ENCODE assay signal across 1 cellular context in the genomic region with DNA sequence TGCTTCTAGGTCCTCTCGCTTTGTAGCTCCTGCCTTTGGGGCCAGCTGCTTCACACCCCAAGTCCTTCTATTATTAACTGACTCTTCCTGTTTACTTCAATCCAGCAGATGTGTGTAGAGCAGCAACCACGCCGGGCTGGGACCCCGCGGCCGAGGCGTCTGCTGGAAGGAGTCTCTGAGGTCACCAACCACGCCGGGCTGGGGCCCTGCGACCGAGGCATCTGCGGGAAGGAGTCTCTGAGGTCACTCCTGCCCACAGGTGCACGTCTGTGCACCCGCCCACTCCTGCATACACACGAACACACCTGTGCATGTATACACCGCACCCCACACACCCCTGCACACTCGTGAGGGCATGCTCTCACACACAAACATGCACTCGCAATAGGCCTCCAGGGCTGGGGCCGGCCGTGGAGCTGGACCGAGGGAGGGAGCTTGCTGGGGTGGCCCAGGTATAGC.
A peak's percentile ranks its signal among the peaks of the same experiment; 100 is the strongest.
TF ChIP-seq lines count a peak whose summit lies in the region.

No MANE protein-coding gene starts in this region.

TF ChIP-seq in HepG2, 621 proteins besides CTCF, POLR2A, EP300 and RAD21 (continued from another document and continues in another):
- TF ChIP-seq, protein P1, sequence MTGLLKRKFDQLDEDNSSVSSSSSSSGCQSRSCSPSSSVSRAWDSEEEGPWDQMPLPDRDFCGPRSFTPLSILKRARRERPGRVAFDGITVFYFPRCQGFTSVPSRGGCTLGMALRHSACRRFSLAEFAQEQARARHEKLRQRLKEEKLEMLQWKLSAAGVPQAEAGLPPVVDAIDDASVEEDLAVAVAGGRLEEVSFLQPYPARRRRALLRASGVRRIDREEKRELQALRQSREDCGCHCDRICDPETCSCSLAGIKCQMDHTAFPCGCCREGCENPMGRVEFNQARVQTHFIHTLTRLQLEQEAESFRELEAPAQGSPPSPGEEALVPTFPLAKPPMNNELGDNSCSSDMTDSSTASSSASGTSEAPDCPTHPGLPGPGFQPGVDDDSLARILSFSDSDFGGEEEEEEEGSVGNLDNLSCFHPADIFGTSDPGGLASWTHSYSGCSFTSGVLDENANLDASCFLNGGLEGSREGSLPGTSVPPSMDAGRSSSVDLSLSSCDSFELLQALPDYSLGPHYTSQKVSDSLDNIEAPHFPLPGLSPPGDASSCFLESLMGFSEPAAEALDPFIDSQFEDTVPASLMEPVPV (CRISPR knock-in tag; IDR thresholded peaks at IDR 0.05): no peak
- no peak for TF ChIP-seq DNMT3B (CRISPR knock-in tag; conservative IDR thresholded peaks at IDR 0.05)
- TF ChIP-seq, protein P2, sequence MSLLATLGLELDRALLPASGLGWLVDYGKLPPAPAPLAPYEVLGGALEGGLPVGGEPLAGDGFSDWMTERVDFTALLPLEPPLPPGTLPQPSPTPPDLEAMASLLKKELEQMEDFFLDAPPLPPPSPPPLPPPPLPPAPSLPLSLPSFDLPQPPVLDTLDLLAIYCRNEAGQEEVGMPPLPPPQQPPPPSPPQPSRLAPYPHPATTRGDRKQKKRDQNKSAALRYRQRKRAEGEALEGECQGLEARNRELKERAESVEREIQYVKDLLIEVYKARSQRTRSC (CRISPR knock-in tag; IDR thresholded peaks at IDR 0.05; ENCODE audit: low read depth): no peak
- no peak for TF ChIP-seq ATAD3A (CRISPR knock-in tag; IDR thresholded peaks at IDR 0.05)
- TF ChIP-seq, protein P3, sequence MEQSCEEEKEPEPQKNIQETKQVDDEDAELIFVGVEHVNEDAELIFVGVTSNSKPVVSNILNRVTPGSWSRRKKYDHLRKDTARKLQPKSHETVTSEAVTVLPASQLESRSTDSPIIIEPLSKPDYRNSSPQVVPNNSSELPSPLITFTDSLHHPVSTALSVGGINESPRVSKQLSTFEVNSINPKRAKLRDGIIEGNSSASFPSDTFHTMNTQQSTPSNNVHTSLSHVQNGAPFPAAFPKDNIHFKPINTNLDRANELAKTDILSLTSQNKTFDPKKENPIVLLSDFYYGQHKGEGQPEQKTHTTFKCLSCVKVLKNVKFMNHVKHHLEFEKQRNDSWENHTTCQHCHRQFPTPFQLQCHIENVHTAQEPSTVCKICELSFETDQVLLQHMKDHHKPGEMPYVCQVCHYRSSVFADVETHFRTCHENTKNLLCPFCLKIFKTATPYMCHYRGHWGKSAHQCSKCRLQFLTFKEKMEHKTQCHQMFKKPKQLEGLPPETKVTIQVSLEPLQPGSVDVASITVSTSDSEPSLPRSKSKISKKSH (CRISPR knock-in tag; IDR thresholded peaks at IDR 0.05; ENCODE audit: borderline replicate concordance): no peak; the same call in 1 of the 2 replicates
- no peak for TF ChIP-seq NBN (conservative IDR thresholded peaks at IDR 0.05)
- TF ChIP-seq, protein P4, sequence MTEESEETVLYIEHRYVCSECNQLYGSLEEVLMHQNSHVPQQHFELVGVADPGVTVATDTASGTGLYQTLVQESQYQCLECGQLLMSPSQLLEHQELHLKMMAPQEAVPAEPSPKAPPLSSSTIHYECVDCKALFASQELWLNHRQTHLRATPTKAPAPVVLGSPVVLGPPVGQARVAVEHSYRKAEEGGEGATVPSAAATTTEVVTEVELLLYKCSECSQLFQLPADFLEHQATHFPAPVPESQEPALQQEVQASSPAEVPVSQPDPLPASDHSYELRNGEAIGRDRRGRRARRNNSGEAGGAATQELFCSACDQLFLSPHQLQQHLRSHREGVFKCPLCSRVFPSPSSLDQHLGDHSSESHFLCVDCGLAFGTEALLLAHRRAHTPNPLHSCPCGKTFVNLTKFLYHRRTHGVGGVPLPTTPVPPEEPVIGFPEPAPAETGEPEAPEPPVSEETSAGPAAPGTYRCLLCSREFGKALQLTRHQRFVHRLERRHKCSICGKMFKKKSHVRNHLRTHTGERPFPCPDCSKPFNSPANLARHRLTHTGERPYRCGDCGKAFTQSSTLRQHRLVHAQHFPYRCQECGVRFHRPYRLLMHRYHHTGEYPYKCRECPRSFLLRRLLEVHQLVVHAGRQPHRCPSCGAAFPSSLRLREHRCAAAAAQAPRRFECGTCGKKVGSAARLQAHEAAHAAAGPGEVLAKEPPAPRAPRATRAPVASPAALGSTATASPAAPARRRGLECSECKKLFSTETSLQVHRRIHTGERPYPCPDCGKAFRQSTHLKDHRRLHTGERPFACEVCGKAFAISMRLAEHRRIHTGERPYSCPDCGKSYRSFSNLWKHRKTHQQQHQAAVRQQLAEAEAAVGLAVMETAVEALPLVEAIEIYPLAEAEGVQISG (CRISPR knock-in tag; IDR thresholded peaks at IDR 0.05): no peak
- TF ChIP-seq, protein P5, sequence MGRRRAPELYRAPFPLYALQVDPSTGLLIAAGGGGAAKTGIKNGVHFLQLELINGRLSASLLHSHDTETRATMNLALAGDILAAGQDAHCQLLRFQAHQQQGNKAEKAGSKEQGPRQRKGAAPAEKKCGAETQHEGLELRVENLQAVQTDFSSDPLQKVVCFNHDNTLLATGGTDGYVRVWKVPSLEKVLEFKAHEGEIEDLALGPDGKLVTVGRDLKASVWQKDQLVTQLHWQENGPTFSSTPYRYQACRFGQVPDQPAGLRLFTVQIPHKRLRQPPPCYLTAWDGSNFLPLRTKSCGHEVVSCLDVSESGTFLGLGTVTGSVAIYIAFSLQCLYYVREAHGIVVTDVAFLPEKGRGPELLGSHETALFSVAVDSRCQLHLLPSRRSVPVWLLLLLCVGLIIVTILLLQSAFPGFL (CRISPR knock-in tag; IDR thresholded peaks at IDR 0.05): no peak
- TF ChIP-seq, protein P6, sequence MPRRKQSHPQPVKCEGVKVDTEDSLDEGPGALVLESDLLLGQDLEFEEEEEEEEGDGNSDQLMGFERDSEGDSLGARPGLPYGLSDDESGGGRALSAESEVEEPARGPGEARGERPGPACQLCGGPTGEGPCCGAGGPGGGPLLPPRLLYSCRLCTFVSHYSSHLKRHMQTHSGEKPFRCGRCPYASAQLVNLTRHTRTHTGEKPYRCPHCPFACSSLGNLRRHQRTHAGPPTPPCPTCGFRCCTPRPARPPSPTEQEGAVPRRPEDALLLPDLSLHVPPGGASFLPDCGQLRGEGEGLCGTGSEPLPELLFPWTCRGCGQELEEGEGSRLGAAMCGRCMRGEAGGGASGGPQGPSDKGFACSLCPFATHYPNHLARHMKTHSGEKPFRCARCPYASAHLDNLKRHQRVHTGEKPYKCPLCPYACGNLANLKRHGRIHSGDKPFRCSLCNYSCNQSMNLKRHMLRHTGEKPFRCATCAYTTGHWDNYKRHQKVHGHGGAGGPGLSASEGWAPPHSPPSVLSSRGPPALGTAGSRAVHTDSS (CRISPR knock-in tag; conservative IDR thresholded peaks at IDR 0.05): no peak
- TF ChIP-seq, protein P7, sequence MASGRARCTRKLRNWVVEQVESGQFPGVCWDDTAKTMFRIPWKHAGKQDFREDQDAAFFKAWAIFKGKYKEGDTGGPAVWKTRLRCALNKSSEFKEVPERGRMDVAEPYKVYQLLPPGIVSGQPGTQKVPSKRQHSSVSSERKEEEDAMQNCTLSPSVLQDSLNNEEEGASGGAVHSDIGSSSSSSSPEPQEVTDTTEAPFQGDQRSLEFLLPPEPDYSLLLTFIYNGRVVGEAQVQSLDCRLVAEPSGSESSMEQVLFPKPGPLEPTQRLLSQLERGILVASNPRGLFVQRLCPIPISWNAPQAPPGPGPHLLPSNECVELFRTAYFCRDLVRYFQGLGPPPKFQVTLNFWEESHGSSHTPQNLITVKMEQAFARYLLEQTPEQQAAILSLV (CRISPR knock-in tag; IDR thresholded peaks at IDR 0.05; ENCODE audit: borderline replicate concordance): no peak
- TF ChIP-seq, protein P8, sequence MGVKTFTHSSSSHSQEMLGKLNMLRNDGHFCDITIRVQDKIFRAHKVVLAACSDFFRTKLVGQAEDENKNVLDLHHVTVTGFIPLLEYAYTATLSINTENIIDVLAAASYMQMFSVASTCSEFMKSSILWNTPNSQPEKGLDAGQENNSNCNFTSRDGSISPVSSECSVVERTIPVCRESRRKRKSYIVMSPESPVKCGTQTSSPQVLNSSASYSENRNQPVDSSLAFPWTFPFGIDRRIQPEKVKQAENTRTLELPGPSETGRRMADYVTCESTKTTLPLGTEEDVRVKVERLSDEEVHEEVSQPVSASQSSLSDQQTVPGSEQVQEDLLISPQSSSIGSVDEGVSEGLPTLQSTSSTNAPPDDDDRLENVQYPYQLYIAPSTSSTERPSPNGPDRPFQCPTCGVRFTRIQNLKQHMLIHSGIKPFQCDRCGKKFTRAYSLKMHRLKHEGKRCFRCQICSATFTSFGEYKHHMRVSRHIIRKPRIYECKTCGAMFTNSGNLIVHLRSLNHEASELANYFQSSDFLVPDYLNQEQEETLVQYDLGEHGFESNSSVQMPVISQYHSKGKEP (CRISPR knock-in tag; IDR thresholded peaks at IDR 0.05): no peak
- TF ChIP-seq FOXK2 (IDR thresholded peaks at IDR 0.05): no peak
- TF ChIP-seq KAT8 (CRISPR knock-in tag; IDR thresholded peaks at IDR 0.05): no peak
- 0 out of 2 replicates have a peak, but pooled peaks have one; percentile 13 for TF ChIP-seq NFKB2 (CRISPR knock-in tag; IDR thresholded peaks at IDR 0.05; ENCODE audit: borderline replicate concordance)
- TF ChIP-seq, protein P9, sequence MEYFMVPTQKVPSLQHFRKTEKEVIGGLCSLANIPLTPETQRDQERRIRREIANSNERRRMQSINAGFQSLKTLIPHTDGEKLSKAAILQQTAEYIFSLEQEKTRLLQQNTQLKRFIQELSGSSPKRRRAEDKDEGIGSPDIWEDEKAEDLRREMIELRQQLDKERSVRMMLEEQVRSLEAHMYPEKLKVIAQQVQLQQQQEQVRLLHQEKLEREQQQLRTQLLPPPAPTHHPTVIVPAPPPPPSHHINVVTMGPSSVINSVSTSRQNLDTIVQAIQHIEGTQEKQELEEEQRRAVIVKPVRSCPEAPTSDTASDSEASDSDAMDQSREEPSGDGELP (IDR thresholded peaks at IDR 0.05; ENCODE audit: borderline replicate concordance, low read depth): no peak
- no peak for TF ChIP-seq SYNCRIP (IDR thresholded peaks at IDR 0.05; ENCODE audit: insufficient read depth, low read depth, low read length)
- no peak for TF ChIP-seq ZNF225 (CRISPR knock-in tag; IDR thresholded peaks at IDR 0.05)
- no peak; the same call in 1 of the 2 replicates for TF ChIP-seq MEIS2 (CRISPR knock-in tag; IDR thresholded peaks at IDR 0.05)
- TF ChIP-seq ZNF850 (CRISPR knock-in tag; conservative IDR thresholded peaks at IDR 0.05): no peak
- TF ChIP-seq AHR (CRISPR knock-in tag; IDR thresholded peaks at IDR 0.05): no peak
- no peak for TF ChIP-seq ZNF383 (CRISPR knock-in tag; IDR thresholded peaks at IDR 0.05; ENCODE audit: borderline replicate concordance)
- TF ChIP-seq IRF2 (CRISPR knock-in tag; IDR thresholded peaks at IDR 0.05): peak; percentile 24; the same call in 1 of the 2 replicates
- no peak for TF ChIP-seq HNRNPK (IDR thresholded peaks at IDR 0.05; ENCODE audit: low read depth, low read length, poor library complexity, severe bottlenecking)
- TF ChIP-seq KDM6A (CRISPR knock-in tag; IDR thresholded peaks at IDR 0.05; ENCODE audit: low read depth): no peak
- TF ChIP-seq, protein P10, sequence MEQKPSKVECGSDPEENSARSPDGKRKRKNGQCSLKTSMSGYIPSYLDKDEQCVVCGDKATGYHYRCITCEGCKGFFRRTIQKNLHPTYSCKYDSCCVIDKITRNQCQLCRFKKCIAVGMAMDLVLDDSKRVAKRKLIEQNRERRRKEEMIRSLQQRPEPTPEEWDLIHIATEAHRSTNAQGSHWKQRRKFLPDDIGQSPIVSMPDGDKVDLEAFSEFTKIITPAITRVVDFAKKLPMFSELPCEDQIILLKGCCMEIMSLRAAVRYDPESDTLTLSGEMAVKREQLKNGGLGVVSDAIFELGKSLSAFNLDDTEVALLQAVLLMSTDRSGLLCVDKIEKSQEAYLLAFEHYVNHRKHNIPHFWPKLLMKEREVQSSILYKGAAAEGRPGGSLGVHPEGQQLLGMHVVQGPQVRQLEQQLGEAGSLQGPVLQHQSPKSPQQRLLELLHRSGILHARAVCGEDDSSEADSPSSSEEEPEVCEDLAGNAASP (CRISPR knock-in tag; IDR thresholded peaks at IDR 0.05; ENCODE audit: borderline replicate concordance): no peak
- 0 out of 2 replicates have a peak, but pooled peaks have one; percentile 9 for TF ChIP-seq NFKBIZ (CRISPR knock-in tag; IDR thresholded peaks at IDR 0.05)
- TF ChIP-seq ZMAT3 (CRISPR knock-in tag; conservative IDR thresholded peaks at IDR 0.05): 0 out of 2 replicates have a peak, but pooled peaks have one; percentile 16
- TF ChIP-seq ZMYM2 (CRISPR knock-in tag; IDR thresholded peaks at IDR 0.05): no peak
- TF ChIP-seq, protein P11, sequence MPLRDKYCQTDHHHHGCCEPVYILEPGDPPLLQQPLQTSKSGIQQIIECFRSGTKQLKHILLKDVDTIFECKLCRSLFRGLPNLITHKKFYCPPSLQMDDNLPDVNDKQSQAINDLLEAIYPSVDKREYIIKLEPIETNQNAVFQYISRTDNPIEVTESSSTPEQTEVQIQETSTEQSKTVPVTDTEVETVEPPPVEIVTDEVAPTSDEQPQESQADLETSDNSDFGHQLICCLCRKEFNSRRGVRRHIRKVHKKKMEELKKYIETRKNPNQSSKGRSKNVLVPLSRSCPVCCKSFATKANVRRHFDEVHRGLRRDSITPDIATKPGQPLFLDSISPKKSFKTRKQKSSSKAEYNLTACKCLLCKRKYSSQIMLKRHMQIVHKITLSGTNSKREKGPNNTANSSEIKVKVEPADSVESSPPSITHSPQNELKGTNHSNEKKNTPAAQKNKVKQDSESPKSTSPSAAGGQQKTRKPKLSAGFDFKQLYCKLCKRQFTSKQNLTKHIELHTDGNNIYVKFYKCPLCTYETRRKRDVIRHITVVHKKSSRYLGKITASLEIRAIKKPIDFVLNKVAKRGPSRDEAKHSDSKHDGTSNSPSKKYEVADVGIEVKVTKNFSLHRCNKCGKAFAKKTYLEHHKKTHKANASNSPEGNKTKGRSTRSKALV (CRISPR knock-in tag; IDR thresholded peaks at IDR 0.05): no peak
- no peak for TF ChIP-seq ZFP37 (CRISPR knock-in tag; IDR thresholded peaks at IDR 0.05; ENCODE audit: borderline replicate concordance)
- TF ChIP-seq RBM39 (IDR thresholded peaks at IDR 0.05; ENCODE audit: low read depth, low read length, poor library complexity, severe bottlenecking): peak; percentile 56
- no peak for TF ChIP-seq SIN3A (IDR thresholded peaks at IDR 0.05; ENCODE audit: borderline replicate concordance, low read depth, low read length)
- TF ChIP-seq NFYC (CRISPR knock-in tag; IDR thresholded peaks at IDR 0.05): 0 out of 2 replicates have a peak, but pooled peaks have one; percentile 6
- TF ChIP-seq FIP1L1 (IDR thresholded peaks at IDR 0.05; ENCODE audit: borderline replicate concordance, insufficient read depth, low read depth, low read length): no peak
- TF ChIP-seq ELF4 (CRISPR knock-in tag; IDR thresholded peaks at IDR 0.05; ENCODE audit: borderline replicate concordance): no peak
- TF ChIP-seq ZNF570 (CRISPR knock-in tag; IDR thresholded peaks at IDR 0.05; ENCODE audit: borderline replicate concordance): no peak
- TF ChIP-seq PHF8 (CRISPR knock-in tag; IDR thresholded peaks at IDR 0.05): 0 out of 2 replicates have a peak, but pooled peaks have one; percentile 2
- peak; percentile 9 for TF ChIP-seq XRCC5 (optimal IDR thresholded peaks at IDR 0.05; ENCODE audit: low read length)
- peak; percentile 51 for TF ChIP-seq AGO1 (IDR thresholded peaks at IDR 0.05; ENCODE audit: low read depth, low read length, poor library complexity, severe bottlenecking)
- 0 out of 2 replicates have a peak, but pooled peaks have one; percentile 11 for TF ChIP-seq RXRA (CRISPR knock-in tag; IDR thresholded peaks at IDR 0.05)
- no peak for TF ChIP-seq ATRX (CRISPR knock-in tag; IDR thresholded peaks at IDR 0.05; ENCODE audit: borderline replicate concordance)
- TF ChIP-seq POLR2AphosphoS5 (IDR thresholded peaks at IDR 0.05; ENCODE audit: low read depth, low read length): no peak
- no peak for TF ChIP-seq ZNF205 (CRISPR knock-in tag; IDR thresholded peaks at IDR 0.05)
